Comparison of ENCODE assay signal across 8 cellular contexts in genomic region chr20:51624157-51624731, GRCh38.
A peak's percentile ranks its signal among the peaks of the same experiment; 100 is the strongest.
DNase-seq lines count a peak whose midpoint lies in the region; ATAC-seq, FAIRE-seq and TF ChIP-seq lines count a peak whose summit lies in the region.

No MANE protein-coding gene starts in this region.

- WGBS in ovary, 3 donors, result 64 to 68% (median 66%) methylated on average over 17 of the region's 17 CpGs

- FAIRE-seq in D721Med (lab: Jason Lieb, UNC), result no peak

- TF ChIP-seq CTCF in D721Med (IDR thresholded peaks at IDR 0.05; ENCODE audit: insufficient read depth, missing control alignments) (peak; percentile 49), OCI-LY3 (IDR thresholded peaks at IDR 0.05; ENCODE audit: low read depth, low read length) (peak; percentile 96), fibroblast of mammary gland (conservative IDR thresholded peaks at IDR 0.05; ENCODE audit: control insufficient read depth, insufficient read depth, low read depth, low read length) (peak; percentile 67), ovary (IDR thresholded peaks at IDR 0.05) (peak in 1 of 3 donors; percentile 28), upper lobe of right lung (IDR thresholded peaks at IDR 0.05) (peak; percentile 52)

- peak overlapping the region; percentile 67 for H3K4me2 ChIP-seq in OCI-LY3 (ENCODE audit: low read length)

- ATAC-seq in HG02884 (IDR thresholded peaks at IDR 0.05; ENCODE audit: unreplicated experiment), result peak; percentile 58
- peak; percentile 73 for ATAC-seq in upper lobe of right lung
- no peak for ATAC-seq in GM18519 (IDR thresholded peaks at IDR 0.05; ENCODE audit: low FRiP score, unreplicated experiment)

- no peaks in the 10 kb centered on the region for H3K36me3 ChIP-seq in OCI-LY3 (replicated peaks; ENCODE audit: low read depth, low read length)
- no peaks in the 10 kb centered on the region for H3K36me3 ChIP-seq in ovary
- H3K36me3 ChIP-seq in upper lobe of right lung, result peaks cover 8% of the 10 kb centered on the region

- peaks cover 40% of the 10 kb centered on the region for H3K4me1 ChIP-seq in OCI-LY3 (ENCODE audit: low read length)
- H3K4me1 ChIP-seq in ovary (ENCODE audit: insufficient read depth), result no peaks in the 10 kb centered on the region
- no peaks in the 10 kb centered on the region for H3K4me1 ChIP-seq in upper lobe of right lung

- DNase-seq in D721Med (ENCODE audit: insufficient read length, low spot score) (peak; percentile 41), activated T-cell treated with anti-CD3 and anti-CD28 coated beads for 24 hours (ENCODE audit: low read depth) (peak; percentile 60), fibroblast of mammary gland (ENCODE audit: low read depth) (peak; percentile 64), ovary (peak in 3 of 5 donors; percentile 52 to 67 (median 55)), upper lobe of right lung (peak; percentile 68)

- H3K9ac ChIP-seq in OCI-LY3 (ENCODE audit: low read length), result peak overlapping the region; percentile 55

- H3K27ac ChIP-seq in OCI-LY3 (ENCODE audit: low read length) (peak overlapping the region; percentile 11), ovary (no peak overlapping the region), upper lobe of right lung (no peak overlapping the region)

- no peaks in the 10 kb centered on the region for H4K20me1 ChIP-seq in OCI-LY3 (ENCODE audit: insufficient read depth, low read length)

- TF ChIP-seq POLR2A in ovary (IDR thresholded peaks at IDR 0.05), result no peak

- peak overlapping the region; percentile 94 for H2AFZ ChIP-seq in OCI-LY3 (ENCODE audit: low read depth, low read length)

- H3K4me3 ChIP-seq in OCI-LY3 (ENCODE audit: low read length), result peak overlapping the region; percentile 43
- H3K4me3 ChIP-seq in fibroblast of mammary gland (ENCODE audit: control insufficient read depth, low read depth, low read length), result no peak overlapping the region
- H3K4me3 ChIP-seq in ovary, result no peak overlapping the region
- H3K4me3 ChIP-seq in upper lobe of right lung, result no peak overlapping the region

- no peak for TF ChIP-seq EP300 in ovary (IDR thresholded peaks at IDR 0.05)

- intact Hi-C loops in ovary (cut with DNase I) (no loop called here), upper lobe of right lung (cut with DNase I) (no loop called here)

- H3K27me3 ChIP-seq in OCI-LY3 (ENCODE audit: low read depth, low read length), result 0 out of 2 replicates have a peak, but pooled peaks cover 4% of the 10 kb centered on the region
- H3K27me3 ChIP-seq in ovary, result no peaks in the 10 kb centered on the region
- no peaks in the 10 kb centered on the region for H3K27me3 ChIP-seq in upper lobe of right lung

- H3K9me3 ChIP-seq in OCI-LY3 (ENCODE audit: insufficient read depth, low read length) (no peaks in the 10 kb centered on the region), ovary (no peaks in the 10 kb centered on the region), upper lobe of right lung (no peaks in the 10 kb centered on the region)

- no peaks in the 10 kb centered on the region for H3K79me2 ChIP-seq in OCI-LY3 (ENCODE audit: low read length)
